Comparison of ENCODE assay signal across 24 cellular contexts in genomic region chr4:81085979-81086378, GRCh38. TPM values are rescaled to one million over a fixed set of nuclear protein-coding genes. Genes with fewer than 3 reads are reported as not detected.
"Had no signal": no experiment of that assay in that cellular context is flagged by ENCODE, and none has a peak within 500 bp of the region (broad histone marks: within the 10 kb centered on the region; RNA-seq: fewer than 3 reads in every experiment).

No MANE protein-coding gene starts in this region.

- H3K36me3 ChIP-seq: esophagus squamous epithelium, gastrocnemius medialis, heart right ventricle, left lung, lower lobe of right lung had no signal

- H3K4me1 ChIP-seq: esophagus squamous epithelium, gastrocnemius medialis, heart right ventricle, left lung, lower lobe of right lung had no signal

- DNase-seq: dermis blood vessel endothelial cell; dorsolateral prefrontal cortex; effector CD4-positive, alpha-beta T cell; effector memory CD4-positive, alpha-beta T cell; esophagus squamous epithelium; foreskin melanocyte; gastrocnemius medialis; glutamatergic neuron; head of caudate nucleus; heart right ventricle; hippocampal formation; immature natural killer cell; left cardiac atrium; left lung; left ventricle myocardium superior; lower lobe of right lung; mesendoderm; midbrain had no signal

- FAIRE-seq: colon, endothelial cell of umbilical vein, keratinocyte had no signal

- H3K27me3 ChIP-seq: esophagus squamous epithelium, gastrocnemius medialis, heart right ventricle, left lung had no signal

- H3K27ac ChIP-seq: coronary artery, dorsolateral prefrontal cortex, esophagus squamous epithelium, gastrocnemius medialis, heart right ventricle, left lung, lower lobe of right lung had no signal

- H3K4me3 ChIP-seq: coronary artery, dorsolateral prefrontal cortex, esophagus squamous epithelium, gastrocnemius medialis, heart right ventricle, left lung, lower lobe of right lung had no signal

- H3K9me3 ChIP-seq: esophagus squamous epithelium, gastrocnemius medialis, heart right ventricle, left lung, lower lobe of right lung had no signal

RNA-seq across cellular contexts. Expression of gene BMP3, which starts 55.5 kb away (rescaled TPM):
- total RNA-seq: dermis blood vessel endothelial cell, endothelial cell of umbilical vein, glomerular endothelial cell, left ventricle myocardium superior, lung microvascular endothelial cell had no signal
- polyA plus RNA-seq: endothelial cell of umbilical vein, heart right ventricle, keratinocyte had no signal
